12 cellular contexts compared by ENCODE assay signal in the genomic region with DNA sequence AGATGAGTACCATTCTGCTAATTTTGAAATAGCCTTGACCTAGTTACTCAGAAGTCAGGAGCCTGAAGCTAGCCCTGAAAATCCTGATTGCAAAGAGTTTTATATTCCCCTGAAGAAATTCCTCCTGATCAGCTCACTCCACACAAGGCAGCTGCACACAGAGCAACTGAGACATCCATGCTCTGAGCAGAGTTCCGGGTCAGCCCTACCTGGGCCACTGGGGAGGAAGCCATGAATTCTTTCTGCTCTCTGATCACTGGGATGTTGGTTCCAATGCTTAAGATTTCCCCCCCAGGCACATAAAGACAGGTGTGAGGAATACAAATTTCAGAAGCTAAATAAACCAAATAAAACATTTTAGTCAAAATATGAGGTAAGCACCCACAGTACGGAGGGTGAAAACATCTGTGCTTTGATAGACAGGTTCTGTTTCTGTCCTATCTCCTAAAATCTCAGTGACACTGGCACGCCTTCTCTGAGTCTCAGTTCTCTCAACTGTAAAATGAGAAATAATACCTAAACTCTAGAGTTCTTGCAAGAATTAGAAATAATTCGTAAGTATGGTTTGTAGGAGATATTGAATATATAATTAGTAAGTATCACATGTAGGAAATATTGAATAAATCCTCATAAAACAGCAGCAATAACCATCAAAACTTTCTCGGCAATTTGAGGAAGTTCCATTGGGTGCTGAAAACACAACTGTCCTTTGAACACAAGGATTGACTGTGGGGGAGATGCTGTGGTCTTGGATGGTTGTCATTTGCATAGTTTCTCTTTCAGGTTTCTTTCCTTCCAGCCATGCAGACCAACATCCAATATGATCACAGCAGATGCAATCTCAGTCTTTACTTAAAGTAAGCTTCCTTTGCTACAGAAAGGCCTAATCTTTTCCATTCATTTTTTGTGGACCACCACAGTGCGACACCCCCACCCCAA.
A peak's percentile ranks its signal among the peaks of the same experiment; 100 is the strongest.
DNase-seq lines count a peak whose midpoint lies in the region; ATAC-seq and TF ChIP-seq lines count a peak whose summit lies in the region.
"Had no signal": no experiment of that assay in that cellular context is flagged by ENCODE, and none has a peak within 500 bp of the region (broad histone marks: within the 10 kb centered on the region; RNA-seq: fewer than 3 reads in every experiment).

No MANE protein-coding gene starts in this region.

- DNase-seq in GM13977 (ENCODE audit: low spot score): peak; percentile 73
- no peak for DNase-seq in NCI-H446 treated with DMSO at 0.1 percent for 48 hours (lab: John Stamatoyannopoulos, UW)
- DNase-seq in natural killer cell: no peak
- DNase-seq in upper lobe of left lung: no peak
- DNase-seq in NCI-H2196 (lab: John Stamatoyannopoulos, UW; ENCODE audit: unreplicated experiment): no peak
- DNase-seq: activated gamma-delta T cell, NCI-H146 had no signal

- intact Hi-C loops in natural killer cell (cut with micrococcal nuclease): no loop called here

- no peaks in the 10 kb centered on the region for H3K9me3 Mint-ChIP-seq in natural killer cell

- H3K4me3 Mint-ChIP-seq in natural killer cell: no peak overlapping the region

- H3K27me3 Mint-ChIP-seq in natural killer cell (ENCODE audit: low read depth in 2 of 2): no peaks in the 10 kb centered on the region

- H3K27me3 ChIP-seq in upper lobe of left lung: no peaks in the 10 kb centered on the region

- H3K36me3 ChIP-seq in upper lobe of left lung: no peaks in the 10 kb centered on the region

- no peaks in the 10 kb centered on the region for H3K9me3 ChIP-seq in upper lobe of left lung

- WGBS in upper lobe of left lung, 2 donors: 77 to 78% methylated on average over 6 of the region's 6 CpGs

- no peaks in the 10 kb centered on the region for H3K4me1 Mint-ChIP-seq in natural killer cell

- no peaks in the 10 kb centered on the region for H3K36me3 Mint-ChIP-seq in natural killer cell

- H3K27ac ChIP-seq in upper lobe of left lung: no peak overlapping the region
- H3K27ac ChIP-seq: C4-2B, parathyroid adenoma had no signal

- H3K27ac Mint-ChIP-seq in natural killer cell: no peak overlapping the region

- peaks cover 0 to under 1% (median 0%) of the 10 kb centered on the region in 4 donors for H3K4me1 ChIP-seq in upper lobe of left lung
- H3K4me1 ChIP-seq: parathyroid adenoma had no signal

- TF ChIP-seq EP300 in upper lobe of left lung (IDR thresholded peaks at IDR 0.05): no peak

- in situ Hi-C loops in GM13977 (cut with MboI; ENCODE audit: low pct_unique_long_range_greater_than_20kb, low sequenced_read_pairs, unreplicated experiment): no loop called here

- TF ChIP-seq CTCF in GM13977 (IDR thresholded peaks at IDR 0.05; ENCODE audit: extremely low read depth, insufficient read depth, missing control alignments) (no peak), natural killer cell (IDR thresholded peaks at IDR 0.05) (no peak), upper lobe of left lung (IDR thresholded peaks at IDR 0.05) (no peak)

- no peak overlapping the region for H3K4me3 ChIP-seq in upper lobe of left lung

- ATAC-seq in GM21390 (IDR thresholded peaks at IDR 0.05; ENCODE audit: unreplicated experiment) (peak; percentile 97), HG03103 (IDR thresholded peaks at IDR 0.05; ENCODE audit: low read depth, unreplicated experiment) (peak; percentile 97), natural killer cell (no peak), upper lobe of left lung (ENCODE audit: low FRiP score in 2 of 2) (no peak)

- TF ChIP-seq POLR2A in Raji (IDR thresholded peaks at IDR 0.05; ENCODE audit: insufficient read depth, low read depth, low read length) (0 out of 2 replicates have a peak, but pooled peaks have one; percentile 11), upper lobe of left lung (IDR thresholded peaks at IDR 0.05) (no peak)

Comparison
In these comparisons a context has a peak if more than half of its experiments do, and no peak if none do; other contexts are left out.
1. ATAC-seq: peak in GM21390 (single experiment) and HG03103 (single experiment); none in natural killer cell (0 of 3) and upper lobe of left lung (0 of 2).